8 cellular contexts compared by ENCODE assay signal in the genomic region with DNA sequence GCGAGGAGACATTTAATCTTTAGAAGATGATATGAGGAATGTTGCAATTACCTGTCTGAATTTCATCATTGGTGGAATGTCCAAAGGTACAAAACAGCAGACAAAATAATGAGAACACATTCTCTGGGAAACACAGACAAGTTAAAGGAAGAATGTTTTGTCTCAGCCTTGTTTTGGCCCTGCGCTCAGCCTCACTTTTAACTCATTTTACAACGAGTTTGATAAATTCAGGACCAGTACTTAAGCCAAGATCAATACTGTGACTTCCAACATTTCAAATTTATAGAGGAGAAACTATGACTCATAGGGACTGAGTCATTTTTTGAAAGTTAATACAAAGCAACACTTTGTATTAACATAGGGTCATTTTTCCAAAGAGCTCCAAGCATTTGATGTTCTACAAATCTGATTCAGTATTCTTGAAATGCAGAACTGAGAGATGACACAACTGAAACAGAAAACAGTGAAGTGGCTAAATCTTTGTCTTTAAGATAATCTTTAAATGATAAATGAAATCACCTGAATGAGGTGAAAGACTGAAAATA.
DNase-seq lines count a peak whose midpoint lies in the region; ATAC-seq and TF ChIP-seq lines count a peak whose summit lies in the region.

No MANE protein-coding gene starts in this region.

- no peaks in the 10 kb centered on the region for H3K79me2 ChIP-seq in mammary epithelial cell (ENCODE audit: insufficient read depth, low read length)
- no peaks in the 10 kb centered on the region for H3K79me2 ChIP-seq in smooth muscle cell (ENCODE audit: low read depth)

- TF ChIP-seq CTCF in heart left ventricle (IDR thresholded peaks at IDR 0.05) (no peak), mammary epithelial cell (conservative IDR thresholded peaks at IDR 0.05 in 1 of 2, IDR thresholded peaks at IDR 0.05 in 1 of 2; ENCODE audit: extremely low read depth in 1 of 2, insufficient read depth in 1 of 2, low read depth in 1 of 2, low read length in 2 of 2) (no peak), smooth muscle cell (IDR thresholded peaks at IDR 0.05; ENCODE audit: borderline replicate concordance, insufficient read depth, poor library complexity, severe bottlenecking) (no peak)

- H4K20me1 ChIP-seq in mammary epithelial cell (ENCODE audit: insufficient read depth, low read length) = no peaks in the 10 kb centered on the region
- H4K20me1 ChIP-seq in smooth muscle cell (ENCODE audit: low read depth) = no peaks in the 10 kb centered on the region

- no TSS peak for BruUV-seq in mammary epithelial cell (replicated peaks; lab: Mats Ljungman, UMichigan)

- H3K27ac ChIP-seq in heart left ventricle (peak overlapping the region in 1 of 12 donors; percentile 21), mammary epithelial cell (ENCODE audit: insufficient read depth, low read depth, low read length) (peak overlapping the region; percentile 99), aorta (ENCODE audit: low read depth in 1 of 2, low read length in 2 of 2) (no peak overlapping the region), smooth muscle cell (ENCODE audit: low read depth) (no peak overlapping the region)

- DNase-seq in heart left ventricle (peak in 1 of 5 donors; percentile 14), Right ventricle myocardium inferior (ENCODE audit: missing footprints) (no peak), mammary epithelial cell (peak; percentile 96), aorta (no peak), NCI-H774 (lab: John Stamatoyannopoulos, UW) (no peak), smooth muscle cell (lab: John Stamatoyannopoulos, UW; ENCODE audit: unreplicated experiment) (no peak)
- no peak for DNase-seq in activated T-cell treated with anti-CD3 and anti-CD28 coated beads, Interleukin-2, amount 50 U/mL, for 1 hour

- H3K4me2 ChIP-seq in mammary epithelial cell (ENCODE audit: insufficient read depth, low read depth, low read length) = peak overlapping the region; percentile 69
- H3K4me2 ChIP-seq in smooth muscle cell = no peak overlapping the region

- TF ChIP-seq POLR2A in heart left ventricle (IDR thresholded peaks at IDR 0.05) = no peak

- H3K4me3 ChIP-seq in heart left ventricle (peak overlapping the region in 1 of 12 donors; percentile 11), mammary epithelial cell (replicated peaks in 1 of 3; ENCODE audit: insufficient read depth in 1 of 3, low read depth in 2 of 3, low read length in 3 of 3) (peak overlapping the region in 2 of 3 experiments; percentile 29 to 34), aorta (ENCODE audit: low read length in 2 of 2) (no peak overlapping the region), smooth muscle cell (no peak overlapping the region)

- H2AFZ ChIP-seq in mammary epithelial cell (ENCODE audit: low read depth, low read length) (peak overlapping the region; percentile 68), smooth muscle cell (ENCODE audit: low read depth) (no peak overlapping the region)

- H3F3A ChIP-seq in smooth muscle cell (ENCODE audit: low read depth) = no peaks in the 10 kb centered on the region

- ATAC-seq in heart left ventricle (peak in 3 of 4 donors; percentile 54 to 76 (median 55)), Right ventricle myocardium inferior (no peak), HG03442 (IDR thresholded peaks at IDR 0.05; ENCODE audit: unreplicated experiment) (peak; percentile 65), aorta (ENCODE audit: low FRiP score) (peak; percentile 75)

- H3K27me3 ChIP-seq in heart left ventricle (no peaks in the 10 kb centered on the region), mammary epithelial cell (ENCODE audit: insufficient read depth, low read length) (no peaks in the 10 kb centered on the region), aorta (ENCODE audit: control insufficient read depth in 1 of 2, insufficient read depth in 2 of 2, low read length in 1 of 2) (no peaks in the 10 kb centered on the region), smooth muscle cell (ENCODE audit: low read depth) (no peaks in the 10 kb centered on the region)

- CTCF ChIA-PET in mammary epithelial cell (lab: Charles Lee; ENCODE audit: low non-redundant PET) = no interaction called here

- H3K9ac ChIP-seq in mammary epithelial cell (ENCODE audit: insufficient read depth, low read length) (peak overlapping the region; percentile 78), smooth muscle cell (ENCODE audit: low read depth) (no peak overlapping the region)

- H3K4me1 ChIP-seq in heart left ventricle (peaks cover 0 to 4% (median 0%) of the 10 kb centered on the region in 12 donors), mammary epithelial cell (ENCODE audit: insufficient read depth, low read length) (peaks cover 29% of the 10 kb centered on the region), aorta (ENCODE audit: control insufficient read depth in 1 of 2, insufficient read depth in 2 of 2, low read length in 2 of 2) (peaks cover 0 to 3% of the 10 kb centered on the region in 2 donors), smooth muscle cell (ENCODE audit: low read depth) (no peaks in the 10 kb centered on the region)

- WGBS in heart left ventricle, 4 donors = 54 to 68% (median 64%) methylated on average over 3 of the region's 3 CpGs
- 2% methylated on average over 3 of the region's 3 CpGs for WGBS in mammary epithelial cell (ENCODE audit: low coverage, missing lambda C conversion rate)
- WGBS in aorta, 2 donors = 3 to 6% methylated on average over 3 of the region's 3 CpGs
- 64% methylated on average over 3 of the region's 3 CpGs for WGBS in smooth muscle cell (ENCODE audit: low lambda C conversion rate)

- in situ Hi-C loops in mammary epithelial cell (cut with MboI; ENCODE audit: low sequenced_read_pairs in 2 of 2) = no loop called here

- intact Hi-C loops in heart left ventricle (cut with DNase I) (no loop called here), Right ventricle myocardium inferior (cut with DNase I) (no loop called here), mammary epithelial cell (cut with micrococcal nuclease) (loop anchor here (5.0 kb wide), 1 partner anchor 198 kb away; no protein-coding TSS in a partner anchor), aorta (cut with DNase I) (no loop called here)

- dilution Hi-C loops in mammary epithelial cell (cut with HindIII; ENCODE audit: low sequenced_read_pairs) = no loop called here

- H3K9me3 ChIP-seq in heart left ventricle (peaks cover 0 to 8% (median 0%) of the 10 kb centered on the region in 12 donors), mammary epithelial cell (replicated peaks; ENCODE audit: insufficient read depth, low read length) (peaks cover 3% of the 10 kb centered on the region), aorta (ENCODE audit: control insufficient read depth, low read length) (no peaks in the 10 kb centered on the region), smooth muscle cell (replicated peaks; ENCODE audit: low read depth) (no peaks in the 10 kb centered on the region)

- H3K36me3 ChIP-seq in heart left ventricle = no peaks in the 10 kb centered on the region
- no peaks in the 10 kb centered on the region for H3K36me3 ChIP-seq in mammary epithelial cell (ENCODE audit: insufficient read depth, low read length)
- no peaks in the 10 kb centered on the region for H3K36me3 ChIP-seq in aorta (ENCODE audit: control insufficient read depth in 1 of 2, insufficient read depth in 2 of 2, low read length in 1 of 2)
- H3K36me3 ChIP-seq in smooth muscle cell (ENCODE audit: low read depth) = no peaks in the 10 kb centered on the region

Comparison
In these comparisons a context has a peak if more than half of its experiments do, and no peak if none do; other contexts are left out.
1. H3K4me3 ChIP-seq: peak in mammary epithelial cell (2 of 3); none in aorta (0 of 2) and smooth muscle cell (single experiment).